17 cellular contexts compared by ENCODE assay signal in genomic region chr4:85808104-85808503, GRCh38.
DNase-seq lines count a peak whose midpoint lies in the region; ATAC-seq, FAIRE-seq and TF ChIP-seq lines count a peak whose summit lies in the region.
"Had no signal": no experiment of that assay in that cellular context is flagged by ENCODE, and none has a peak within 500 bp of the region (broad histone marks: within the 10 kb centered on the region; RNA-seq: fewer than 3 reads in every experiment).

No MANE protein-coding gene starts in this region.

- H3K9me3 ChIP-seq in GM23248 (ENCODE audit: low read depth), result no peaks in the 10 kb centered on the region
- H3K9me3 ChIP-seq in pancreas, result no peaks in the 10 kb centered on the region
- no peaks in the 10 kb centered on the region for H3K9me3 ChIP-seq in mucosa of descending colon
- no peaks in the 10 kb centered on the region for H3K9me3 ChIP-seq in transverse colon
- H3K9me3 ChIP-seq: BE2C had no signal

- peaks cover 90% of the 10 kb centered on the region for H3K79me2 ChIP-seq in GM23248 (ENCODE audit: insufficient read depth)

- TF ChIP-seq POLR2A in transverse colon (IDR thresholded peaks at IDR 0.05), result no peak

- H3K9me3 Mint-ChIP-seq in WTC11 (no peaks in the 10 kb centered on the region; the same call in 1 of the 2 replicates), memory B cell (no peaks in the 10 kb centered on the region)

- no peaks in the 10 kb centered on the region for H3K27me3 ChIP-seq in GM23248 (replicated peaks; ENCODE audit: insufficient read depth)
- no peaks in the 10 kb centered on the region for H3K27me3 ChIP-seq in pancreas
- no peaks in the 10 kb centered on the region for H3K27me3 ChIP-seq in transverse colon
- H3K27me3 ChIP-seq: BE2C had no signal

- 31 to 36% methylated on average over 2 of the region's 2 CpGs for WGBS in GM23248 (ENCODE audit: low coverage in 1 of 2, low lambda C conversion rate in 2 of 2, missing lambda C conversion rate in 2 of 2), 2 experiments
- 46 to 58% methylated on average over 2 of the region's 2 CpGs for WGBS in pancreas, 2 donors
- 57 to 78% methylated on average over 2 of the region's 2 CpGs for WGBS in transverse colon (ENCODE audit: low coverage in 1 of 2), 2 donors

- H3K27ac Mint-ChIP-seq in WTC11 (no peak overlapping the region), memory B cell (peak overlapping the region; percentile 25)
- H3K27ac Mint-ChIP-seq: CD4-positive, alpha-beta memory T cell had no signal

- H3F3A ChIP-seq in GM23248 (ENCODE audit: insufficient read depth), result peaks cover 19% of the 10 kb centered on the region; the same call in 1 of the 2 replicates

- peak overlapping the region; percentile 28; the same call in 1 of the 2 replicates for H3K4me3 ChIP-seq in GM23248
- H3K4me3 ChIP-seq in pancreas, result no peak overlapping the region
- no peak overlapping the region for H3K4me3 ChIP-seq in mucosa of descending colon
- no peak overlapping the region for H3K4me3 ChIP-seq in transverse colon
- H3K4me3 ChIP-seq: K562 had no signal

- intact Hi-C loops in pancreas (cut with DNase I) (no loop called here), mucosa of descending colon (cut with DNase I, micrococcal nuclease) (no loop called here), transverse colon (cut with DNase I; ENCODE audit: low total_unique reads) (no loop called here)

- DNase-seq in GM23248 (no peak), WTC11 (ENCODE audit: low spot score) (no peak), memory B cell (ENCODE audit: low spot score in 2 of 2) (no peak), pancreas (no peak), mucosa of descending colon (no peak), kidney glomerular epithelial cell (lab: John Stamatoyannopoulos, UW) (no peak), transverse colon (no peak), NCI-H82 (lab: John Stamatoyannopoulos, UW) (no peak)
- DNase-seq: BE2C; CD4-positive, alpha-beta memory T cell; DMS79 treated with DMSO at 0.1 percent for 48 hours; GDM1; NCI-H2107; NCI-H526; RPMI8226 had no signal

- ATAC-seq in WTC11 (peak; percentile 32; the same call in 1 of the 2 replicates), memory B cell (ENCODE audit: low read depth) (no peak), pancreas (no peak), mucosa of descending colon (no peak)
- ATAC-seq: K562 had no signal

- CTCF ChIA-PET in WTC11 (lab: Charles Lee), result interaction anchor here (2.1 kb wide), 1 partner anchor 11 kb away, joined by 13 read pairs; no protein-coding TSS in a partner anchor

- TF ChIP-seq EP300 in transverse colon (IDR thresholded peaks at IDR 0.05; ENCODE audit: low read depth), result no peak

- peak; percentile 32 for FAIRE-seq in pancreas (lab: Jason Lieb, UNC)
- FAIRE-seq: D721Med, K562 had no signal

- H3K27ac ChIP-seq in GM23248 (peak overlapping the region; percentile 64), pancreas (no peak overlapping the region), transverse colon (no peak overlapping the region)

- H3K4me1 ChIP-seq in GM23248 (ENCODE audit: insufficient read depth), result peaks cover 34% of the 10 kb centered on the region
- H3K4me1 ChIP-seq in pancreas, result peaks cover 0 to 9% (median 0%) of the 10 kb centered on the region in 3 donors
- no peaks in the 10 kb centered on the region for H3K4me1 ChIP-seq in mucosa of descending colon (ENCODE audit: low read depth)
- peaks cover 0 to 7% (median 3%) of the 10 kb centered on the region in 4 donors for H3K4me1 ChIP-seq in transverse colon
- H3K4me1 ChIP-seq: BE2C had no signal

- no peak overlapping the region for H2AFZ ChIP-seq in GM23248

- H3K4me1 Mint-ChIP-seq in WTC11 (peaks cover 34% of the 10 kb centered on the region), memory B cell (peaks cover 4% of the 10 kb centered on the region)
- H3K4me1 Mint-ChIP-seq: CD4-positive, alpha-beta memory T cell had no signal

- H3K4me3 Mint-ChIP-seq in WTC11, result peak overlapping the region; percentile 5; the same call in 1 of the 2 replicates
- no peak overlapping the region for H3K4me3 Mint-ChIP-seq in memory B cell
- H3K4me3 Mint-ChIP-seq: CD4-positive, alpha-beta memory T cell had no signal

- POLR2A ChIA-PET in WTC11 (lab: Charles Lee), result interaction anchor here (0.6 kb wide), 1 partner anchor 50 kb away, joined by 3 read pairs; no protein-coding TSS in a partner anchor

- H3K36me3 Mint-ChIP-seq in WTC11 (no peaks in the 10 kb centered on the region), memory B cell (peaks cover 14% of the 10 kb centered on the region)
- H3K36me3 Mint-ChIP-seq: CD4-positive, alpha-beta memory T cell had no signal

- no peak for TF ChIP-seq CTCF in WTC11 (IDR thresholded peaks at IDR 0.05)
- no peak for TF ChIP-seq CTCF in pancreas (IDR thresholded peaks at IDR 0.05)
- no peak for TF ChIP-seq CTCF in mucosa of descending colon (IDR thresholded peaks at IDR 0.05)
- TF ChIP-seq CTCF in transverse colon (IDR thresholded peaks at IDR 0.05), result no peak

- no peaks in the 10 kb centered on the region for H4K20me1 ChIP-seq in GM23248 (ENCODE audit: insufficient read depth)

- H3K9me2 ChIP-seq in GM23248 (ENCODE audit: insufficient read depth), result no peaks in the 10 kb centered on the region

- H3K4me2 ChIP-seq in GM23248 (ENCODE audit: unreplicated experiment), result peak overlapping the region; percentile 57

- H3K9ac ChIP-seq in GM23248, result peak overlapping the region; percentile 18; the same call in 1 of the 2 replicates

- H3K27me3 Mint-ChIP-seq in WTC11 (ENCODE audit: low read depth) (no peaks in the 10 kb centered on the region), memory B cell (no peaks in the 10 kb centered on the region)
- H3K27me3 Mint-ChIP-seq: CD4-positive, alpha-beta memory T cell had no signal

- H3K36me3 ChIP-seq in GM23248 (ENCODE audit: low read depth) (no peaks in the 10 kb centered on the region), pancreas (no peaks in the 10 kb centered on the region), mucosa of descending colon (ENCODE audit: low read depth) (no peaks in the 10 kb centered on the region), transverse colon (no peaks in the 10 kb centered on the region)
- H3K36me3 ChIP-seq: BE2C had no signal

- in situ Hi-C loops in GM23248 (cut with MboI), result loop anchor here (25.0 kb wide), 1 partner anchor 404 kb away; no protein-coding TSS in a partner anchor
- in situ Hi-C loops in transverse colon (cut with MboI; ENCODE audit: low pct_ligation_motif_present in 1 of 4, low pct_unique_long_range_greater_than_20kb in 1 of 4, low sequenced_read_pairs in 3 of 4), result loop anchor here in 1 of 4 donors (25.0 kb wide), 1 partner anchor 154 kb away; no protein-coding TSS in a partner anchor

TF ChIP-seq in WTC11, 78 proteins besides CTCF, POLR2A, EP300 and RAD21:
- TF ChIP-seq CREB1 (CRISPR knock-in tag; IDR thresholded peaks at IDR 0.05) (no peak), ZNF232 (CRISPR knock-in tag; IDR thresholded peaks at IDR 0.05) (no peak), ELF4 (CRISPR knock-in tag; IDR thresholded peaks at IDR 0.05; ENCODE audit: low read depth) (no peak), FOXP1 (CRISPR knock-in tag; IDR thresholded peaks at IDR 0.05; ENCODE audit: borderline replicate concordance) (no peak), EMX1 (CRISPR knock-in tag; IDR thresholded peaks at IDR 0.05) (no peak), IRF1 (CRISPR knock-in tag; IDR thresholded peaks at IDR 0.05) (no peak), AFF4 (CRISPR knock-in tag; IDR thresholded peaks at IDR 0.05; ENCODE audit: borderline replicate concordance) (no peak), ZNF219 (CRISPR knock-in tag; IDR thresholded peaks at IDR 0.05; ENCODE audit: borderline replicate concordance) (no peak), SP1 (CRISPR knock-in tag; conservative IDR thresholded peaks at IDR 0.05) (no peak)
